Comparison of ENCODE assay signal across 1 cellular context in genomic region chr15:35329521-35329921, GRCh38.
TF ChIP-seq lines count a peak whose summit lies in the region.

No MANE protein-coding gene starts in this region.

TF ChIP-seq in WTC11, 78 proteins besides CTCF, POLR2A, EP300 and RAD21 (continued from another document):
- TF ChIP-seq, protein P1, sequence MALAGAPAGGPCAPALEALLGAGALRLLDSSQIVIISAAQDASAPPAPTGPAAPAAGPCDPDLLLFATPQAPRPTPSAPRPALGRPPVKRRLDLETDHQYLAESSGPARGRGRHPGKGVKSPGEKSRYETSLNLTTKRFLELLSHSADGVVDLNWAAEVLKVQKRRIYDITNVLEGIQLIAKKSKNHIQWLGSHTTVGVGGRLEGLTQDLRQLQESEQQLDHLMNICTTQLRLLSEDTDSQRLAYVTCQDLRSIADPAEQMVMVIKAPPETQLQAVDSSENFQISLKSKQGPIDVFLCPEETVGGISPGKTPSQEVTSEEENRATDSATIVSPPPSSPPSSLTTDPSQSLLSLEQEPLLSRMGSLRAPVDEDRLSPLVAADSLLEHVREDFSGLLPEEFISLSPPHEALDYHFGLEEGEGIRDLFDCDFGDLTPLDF (CRISPR knock-in tag; IDR thresholded peaks at IDR 0.05), result no peak
- TF ChIP-seq, protein P2, sequence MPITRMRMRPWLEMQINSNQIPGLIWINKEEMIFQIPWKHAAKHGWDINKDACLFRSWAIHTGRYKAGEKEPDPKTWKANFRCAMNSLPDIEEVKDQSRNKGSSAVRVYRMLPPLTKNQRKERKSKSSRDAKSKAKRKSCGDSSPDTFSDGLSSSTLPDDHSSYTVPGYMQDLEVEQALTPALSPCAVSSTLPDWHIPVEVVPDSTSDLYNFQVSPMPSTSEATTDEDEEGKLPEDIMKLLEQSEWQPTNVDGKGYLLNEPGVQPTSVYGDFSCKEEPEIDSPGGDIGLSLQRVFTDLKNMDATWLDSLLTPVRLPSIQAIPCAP (CRISPR knock-in tag; IDR thresholded peaks at IDR 0.05), result no peak
- TF ChIP-seq NFATC4 (CRISPR knock-in tag; IDR thresholded peaks at IDR 0.05), result no peak
- TF ChIP-seq CREM (CRISPR knock-in tag; IDR thresholded peaks at IDR 0.05), result no peak
- no peak for TF ChIP-seq ZNF232 (CRISPR knock-in tag; IDR thresholded peaks at IDR 0.05)
- TF ChIP-seq HMGA2 (CRISPR knock-in tag; IDR thresholded peaks at IDR 0.05), result no peak
- TF ChIP-seq TCF7 (CRISPR knock-in tag; IDR thresholded peaks at IDR 0.05; ENCODE audit: low read depth), result no peak
- TF ChIP-seq GABPB1 (CRISPR knock-in tag; IDR thresholded peaks at IDR 0.05), result no peak
- TF ChIP-seq, protein P3, sequence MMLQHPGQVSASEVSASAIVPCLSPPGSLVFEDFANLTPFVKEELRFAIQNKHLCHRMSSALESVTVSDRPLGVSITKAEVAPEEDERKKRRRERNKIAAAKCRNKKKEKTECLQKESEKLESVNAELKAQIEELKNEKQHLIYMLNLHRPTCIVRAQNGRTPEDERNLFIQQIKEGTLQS (CRISPR knock-in tag; conservative IDR thresholded peaks at IDR 0.05), result no peak
- TF ChIP-seq ZNF121 (CRISPR knock-in tag; IDR thresholded peaks at IDR 0.05), result no peak
- no peak for TF ChIP-seq RORB (CRISPR knock-in tag; IDR thresholded peaks at IDR 0.05)
- TF ChIP-seq MLX (CRISPR knock-in tag; IDR thresholded peaks at IDR 0.05), result no peak
- no peak for TF ChIP-seq E2F4 (CRISPR knock-in tag; IDR thresholded peaks at IDR 0.05; ENCODE audit: borderline replicate concordance, low read depth)
